26 cellular contexts compared by ENCODE assay signal in genomic region chr7:15932318-15932717, GRCh38.
"Had no signal": no experiment of that assay in that cellular context is flagged by ENCODE, and none has a peak within 500 bp of the region (broad histone marks: within the 10 kb centered on the region; RNA-seq: fewer than 3 reads in every experiment).

No MANE protein-coding gene starts in this region.

- ATAC-seq: activated CD4-positive, CD25-positive, alpha-beta regulatory T cell treated with anti-CD3 and anti-CD28 coated beads, Interleukin-2, amount 50 U/mL, for 24 hours; activated CD8-positive, alpha-beta T cell treated with anti-CD3 and anti-CD28 coated beads for 36 hours; Panc1; Right ventricle myocardium inferior had no signal

- H3K36me3 Mint-ChIP-seq: activated naive CD4-positive, alpha-beta T cell treated with anti-CD3 and anti-CD28 coated beads, Interleukin-2, amount 50 U/mL, for 24 hours; brain had no signal

- H3K4me1 Mint-ChIP-seq: activated naive CD4-positive, alpha-beta T cell treated with anti-CD3 and anti-CD28 coated beads, Interleukin-2, amount 50 U/mL, for 24 hours; brain; central memory CD8-positive, alpha-beta T cell had no signal

- DNase-seq: activated CD4-positive, alpha-beta T cell treated with anti-CD3 and anti-CD28 coated beads for 4 hours; activated CD8-positive, alpha-beta memory T cell treated with anti-CD3 and anti-CD28 coated beads, Interleukin-2, amount 50 U/mL, for 48 hours; activated CD8-positive, alpha-beta T cell treated with anti-CD3 and anti-CD28 coated beads for 36 hours; activated effector memory CD4-positive, alpha-beta T cell treated with Interleukin-2 at 50 U/mL for 16 hours; activated naive CD4-positive, alpha-beta T cell; activated T-cell treated with anti-CD3 and anti-CD28 coated beads, Interleukin-2, amount 50 U/mL, for 24 hours; amniotic stem cell; cortex of kidney; MM.1S; NCI-H1105; NCI-H1436; NCI-H1694 treated with DMSO at 0.1 percent for 48 hours; NCI-H2081; NCI-H510A treated with DMSO at 0.1 percent for 48 hours; NCI-H748 treated with DMSO at 0.1 percent for 48 hours; RPMI8226; T-helper 1 cell had no signal

- H3K4me3 Mint-ChIP-seq: activated CD8-positive, alpha-beta T cell treated with anti-CD3 and anti-CD28 coated beads for 36 hours; activated naive CD4-positive, alpha-beta T cell treated with anti-CD3 and anti-CD28 coated beads, Interleukin-2, amount 50 U/mL, for 24 hours; activated T-cell treated with anti-CD3 and anti-CD28 coated beads, Interleukin-2, amount 50 U/mL, for 24 hours; activated T-helper 1 cell treated with anti-CD3 and anti-CD28 coated beads, Interleukin-12 subunit alpha, Interleukin-12 subunit beta, Interleukin-2, Interleukin-4 antibody, amounts not matched to agents 30 ng/mL and 10 ng/mL and 1 ng/mL, durations not matched to agents 14 hours and 24 hours and 36 hours; brain; central memory CD8-positive, alpha-beta T cell had no signal

- H3K27ac ChIP-seq: SK-N-MC, VCaP had no signal

- H3K27ac Mint-ChIP-seq: activated CD8-positive, alpha-beta T cell treated with anti-CD3 and anti-CD28 coated beads for 36 hours; activated naive CD4-positive, alpha-beta T cell treated with anti-CD3 and anti-CD28 coated beads, Interleukin-2, amount 50 U/mL, for 24 hours; activated T-cell treated with anti-CD3 and anti-CD28 coated beads, Interleukin-2, amount 50 U/mL, for 24 hours; activated T-helper 1 cell treated with anti-CD3 and anti-CD28 coated beads, Interleukin-12 subunit alpha, Interleukin-12 subunit beta, Interleukin-2, Interleukin-4 antibody, amounts not matched to agents 30 ng/mL and 10 ng/mL and 1 ng/mL, durations not matched to agents 14 hours and 24 hours and 36 hours had no signal

- H3K27me3 Mint-ChIP-seq: activated CD8-positive, alpha-beta T cell treated with anti-CD3 and anti-CD28 coated beads for 36 hours; activated naive CD4-positive, alpha-beta T cell treated with anti-CD3 and anti-CD28 coated beads, Interleukin-2, amount 50 U/mL, for 24 hours; activated T-cell treated with anti-CD3 and anti-CD28 coated beads, Interleukin-2, amount 50 U/mL, for 24 hours; brain; central memory CD8-positive, alpha-beta T cell had no signal

- H3K9me3 Mint-ChIP-seq: activated T-cell treated with anti-CD3 and anti-CD28 coated beads, Interleukin-2, amount 50 U/mL, for 24 hours had no signal
